Comparison of ENCODE assay signal across 1 cellular context in the genomic region with DNA sequence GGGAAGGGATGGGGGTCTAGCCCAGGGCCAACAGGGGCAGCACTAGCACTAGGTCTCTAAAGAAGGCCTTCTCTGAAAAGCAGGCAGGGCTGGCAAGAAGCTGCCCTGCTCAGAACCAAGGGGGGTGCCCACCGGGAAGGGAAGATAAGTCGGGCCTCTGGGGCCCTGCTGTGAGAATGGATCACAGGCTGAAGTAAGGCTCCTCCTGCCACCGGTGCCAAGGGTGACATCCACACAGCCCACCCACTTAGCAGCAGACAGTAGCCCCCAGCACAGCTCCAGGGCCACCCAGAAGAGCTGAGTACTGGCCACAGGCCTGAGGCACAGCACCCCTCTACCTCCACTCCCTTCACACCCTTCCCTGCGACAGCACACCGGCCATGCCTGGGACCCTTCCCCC.
TF ChIP-seq lines count a peak whose summit lies in the region.

No MANE protein-coding gene starts in this region.

TF ChIP-seq in H1, 55 proteins besides CTCF, POLR2A, EP300 and RAD21:
- no peak for TF ChIP-seq GABPA (IDR thresholded peaks at IDR 0.05; ENCODE audit: borderline replicate concordance, insufficient read depth, low read length)
